In genomic region chr9:41356588-41357349, GRCh38 we compare ENCODE assay signal across 8 cellular contexts.
DNase-seq lines count a peak whose midpoint lies in the region; TF ChIP-seq lines count a peak whose summit lies in the region.
"Not testable (repeated sequence)": the region's sequence is repeated elsewhere in the genome, so short reads cannot be mapped to it uniquely, and the experiment has no call there.

No MANE protein-coding gene starts in this region.

- TF ChIP-seq CTCF in GM12864 (IDR thresholded peaks at IDR 0.05; ENCODE audit: low read depth, low read length, missing control alignments); lower leg skin (IDR thresholded peaks at IDR 0.05): not testable (repeated sequence)

- intact Hi-C loops in lower leg skin (cut with DNase I; ENCODE audit: low total_unique reads), result not testable (repeated sequence)

- WGBS in lower leg skin, 2 donors, result 0 to 17% methylated on average over 2 to 3 of the region's 42 CpGs
- WGBS in thymus, result 7% methylated on average over 23 of the region's 42 CpGs

- H3K27me3 ChIP-seq in effector memory CD4-positive, alpha-beta T cell (replicated peaks; ENCODE audit: control insufficient read depth, insufficient read depth, low read length, poor library complexity, severe bottlenecking); thymus (ENCODE audit: control insufficient read depth, insufficient read depth): not testable (repeated sequence)

- TF ChIP-seq POLR2A in lower leg skin (IDR thresholded peaks at IDR 0.05), result not testable (repeated sequence)

- H3K27ac ChIP-seq in effector memory CD4-positive, alpha-beta T cell (ENCODE audit: insufficient read depth, low read length, poor library complexity, severe bottlenecking); thymus (ENCODE audit: low read depth): not testable (repeated sequence)

- H3K4me1 ChIP-seq in effector memory CD4-positive, alpha-beta T cell (ENCODE audit: control insufficient read depth, insufficient read depth, low read length, poor library complexity, severe bottlenecking); thymus (ENCODE audit: control insufficient read depth, insufficient read depth, low read length): not testable (repeated sequence)

- H3K4me3 ChIP-seq in GM12864 (ENCODE audit: low read depth, low read length) (peak overlapping the region; percentile 14; the same call in 1 of the 2 replicates), thymus (ENCODE audit: low read length) (peak overlapping the region; percentile 9)
- not testable (repeated sequence) for H3K4me3 ChIP-seq in effector memory CD4-positive, alpha-beta T cell (ENCODE audit: insufficient read depth, low read depth, low read length, poor library complexity, severe bottlenecking); lower leg skin (ENCODE audit: low read depth, poor library complexity, severe bottlenecking)

- not testable (repeated sequence) for H3K36me3 ChIP-seq in effector memory CD4-positive, alpha-beta T cell (ENCODE audit: control insufficient read depth, insufficient read depth, low read length); thymus (ENCODE audit: control insufficient read depth, insufficient read depth)

- not testable (repeated sequence) for H3K9me3 ChIP-seq in effector memory CD4-positive, alpha-beta T cell (ENCODE audit: control insufficient read depth, low read length); thymus (ENCODE audit: control insufficient read depth)

- DNase-seq in GM12864 (ENCODE audit: low read depth) (peak; percentile 42), LHCN-M2 (ENCODE audit: low read depth) (peak; percentile 32), T-helper 22 cell (ENCODE audit: low read depth) (peak; percentile 72), lower leg skin (ENCODE audit: low spot score in 2 of 2) (peak; percentile 89 to 95)
- DNase-seq in activated T-helper 9 cell treated with anti-CD3 and anti-CD28 coated beads, Interleukin-2, amount 50 U/mL, for 16 hours (ENCODE audit: low read depth), result peak; percentile 82
- peak; percentile 53 to 82 (median 80) for DNase-seq in effector memory CD4-positive, alpha-beta T cell
- peak; percentile 92 for DNase-seq in stimulated activated CD4-positive, alpha-beta T cell treated with anti-CD3 and anti-CD28 coated beads, Interleukin-15, amount 100 ng/mL, for 24 hours

Comparison
In these comparisons a context has a peak if more than half of its experiments do, and no peak if none do; other contexts are left out.
1. DNase-seq: peak in every context shown above with its lines; median percentile 92 in lower leg skin; 92 in stimulated activated CD4-positive, alpha-beta T cell treated with anti-CD3 and anti-CD28 coated beads, Interleukin-15, amount 100 ng/mL, for 24 hours; 82 in activated T-helper 9 cell treated with anti-CD3 and anti-CD28 coated beads, Interleukin-2, amount 50 U/mL, for 16 hours; 80 in effector memory CD4-positive, alpha-beta T cell; 72 in T-helper 22 cell; 42 in GM12864; 32 in LHCN-M2.